Comparison of ENCODE assay signal across 1 cellular context in genomic region chr17:41492771-41493170, GRCh38.
TF ChIP-seq lines count a peak whose summit lies in the region.

No MANE protein-coding gene starts in this region.

TF ChIP-seq in GM23338, 12 proteins besides CTCF, POLR2A, EP300 and RAD21:
- TF ChIP-seq ZNF462 (CRISPR knock-in tag; IDR thresholded peaks at IDR 0.05) (no peak), ETS1 (IDR thresholded peaks at IDR 0.05) (no peak), ZNF331 (CRISPR knock-in tag; IDR thresholded peaks at IDR 0.05; ENCODE audit: low read depth) (no peak), POLR2AphosphoS5 (IDR thresholded peaks at IDR 0.05; ENCODE audit: low read depth) (no peak), EZH2phosphoT487 (IDR thresholded peaks at IDR 0.05; ENCODE audit: unreplicated experiment) (no peak), CREB1 (CRISPR knock-in tag; IDR thresholded peaks at IDR 0.05; ENCODE audit: low read depth) (no peak), REST (IDR thresholded peaks at IDR 0.05; ENCODE audit: unreplicated experiment) (no peak), NANOG (IDR thresholded peaks at IDR 0.05; ENCODE audit: borderline replicate concordance) (no peak), JUNB (IDR thresholded peaks at IDR 0.05; ENCODE audit: unreplicated experiment) (no peak)
TF ChIP-seq in GM23338: peak in this region for 0.
